In genomic region chr5:178626484-178627258, GRCh38 we compare ENCODE assay signal across 1 cellular context.
TF ChIP-seq lines count a peak whose summit lies in the region.

CLK4 (minus strand) TSS chr5:178627050; CDS start chr5:178623416, 3,634 bp downstream.

TF ChIP-seq in HepG2, 621 proteins besides CTCF, POLR2A, EP300 and RAD21 (continued from another document and continues in another):
- TF ChIP-seq ZNF276 (CRISPR knock-in tag; IDR thresholded peaks at IDR 0.05; ENCODE audit: low read depth) = 0 out of 2 replicates have a peak, but pooled peaks have one; percentile 27
- TF ChIP-seq NBN (conservative IDR thresholded peaks at IDR 0.05) = no peak
- TF ChIP-seq SATB2 (CRISPR knock-in tag; IDR thresholded peaks at IDR 0.05) = 0 out of 2 replicates have a peak, but pooled peaks have one; percentile 42
- TF ChIP-seq FOXK2 (IDR thresholded peaks at IDR 0.05) = no peak
- peak; percentile 88; the same call in 1 of the 2 replicates for TF ChIP-seq PCBP1 (IDR thresholded peaks at IDR 0.05; ENCODE audit: borderline replicate concordance, low read depth, low read length)
- no peak for TF ChIP-seq ZSCAN9 (CRISPR knock-in tag; IDR thresholded peaks at IDR 0.05; ENCODE audit: borderline replicate concordance)
- TF ChIP-seq SCMH1 (CRISPR knock-in tag; IDR thresholded peaks at IDR 0.05; ENCODE audit: borderline replicate concordance) = no peak
- TF ChIP-seq KIAA2018 (CRISPR knock-in tag; IDR thresholded peaks at IDR 0.05; ENCODE audit: borderline replicate concordance) = no peak
- no peak for TF ChIP-seq ZNF513 (CRISPR knock-in tag; conservative IDR thresholded peaks at IDR 0.05)
- TF ChIP-seq HNF4G (IDR thresholded peaks at IDR 0.05; ENCODE audit: borderline replicate concordance, low read depth, low read length) = no peak
- no peak for TF ChIP-seq HNF4G (CRISPR knock-in tag; IDR thresholded peaks at IDR 0.05; ENCODE audit: borderline replicate concordance, low read depth)
- TF ChIP-seq ZUFSP (CRISPR knock-in tag; IDR thresholded peaks at IDR 0.05; ENCODE audit: borderline replicate concordance) = no peak
- no peak; the same call in 1 of the 2 replicates for TF ChIP-seq SP2 (CRISPR knock-in tag; IDR thresholded peaks at IDR 0.05)
- no peak for TF ChIP-seq NFE2L1 (CRISPR knock-in tag; IDR thresholded peaks at IDR 0.05; ENCODE audit: borderline replicate concordance)
- no peak for TF ChIP-seq NR2F6 (IDR thresholded peaks at IDR 0.05)
- no peak for TF ChIP-seq NR2F6 (CRISPR knock-in tag; IDR thresholded peaks at IDR 0.05)
- 0 out of 2 replicates have a peak, but pooled peaks have one; percentile 56 for TF ChIP-seq IRX3 (CRISPR knock-in tag; IDR thresholded peaks at IDR 0.05; ENCODE audit: borderline replicate concordance, low read depth)
- TF ChIP-seq ZNF768 (CRISPR knock-in tag; IDR thresholded peaks at IDR 0.05) = peak; percentile 74; the same call in 1 of the 2 replicates
- peak; percentile 44 for TF ChIP-seq GATAD1 (CRISPR knock-in tag; IDR thresholded peaks at IDR 0.05)
- TF ChIP-seq ZNF670 (CRISPR knock-in tag; IDR thresholded peaks at IDR 0.05; ENCODE audit: borderline replicate concordance) = peak; percentile 80; the same call in 1 of the 2 replicates
- no peak for TF ChIP-seq ARID3A (IDR thresholded peaks at IDR 0.05; ENCODE audit: low read depth, low read length)
- TF ChIP-seq ETV5 (CRISPR knock-in tag; IDR thresholded peaks at IDR 0.05; ENCODE audit: borderline replicate concordance) = no peak; the same call in 1 of the 2 replicates
- TF ChIP-seq TFDP2 (CRISPR knock-in tag; IDR thresholded peaks at IDR 0.05) = 0 out of 2 replicates have a peak, but pooled peaks have one; percentile 18
- no peak for TF ChIP-seq ZNF547 (CRISPR knock-in tag; IDR thresholded peaks at IDR 0.05)
- TF ChIP-seq ZNF589 (CRISPR knock-in tag; conservative IDR thresholded peaks at IDR 0.05) = no peak
- TF ChIP-seq FUBP1 (CRISPR knock-in tag; IDR thresholded peaks at IDR 0.05; ENCODE audit: borderline replicate concordance) = no peak
- TF ChIP-seq ZNF577 (CRISPR knock-in tag; IDR thresholded peaks at IDR 0.05; ENCODE audit: borderline replicate concordance, low read depth) = 0 out of 2 replicates have a peak, but pooled peaks have one; percentile 4
- TF ChIP-seq JDP2 (CRISPR knock-in tag; IDR thresholded peaks at IDR 0.05; ENCODE audit: borderline replicate concordance) = no peak
- TF ChIP-seq ZNF333 (CRISPR knock-in tag; IDR thresholded peaks at IDR 0.05; ENCODE audit: borderline replicate concordance) = no peak; the same call in 1 of the 2 replicates
- TF ChIP-seq GLI4 (CRISPR knock-in tag; IDR thresholded peaks at IDR 0.05; ENCODE audit: borderline replicate concordance) = peak; percentile 79; the same call in 1 of the 2 replicates
- 0 out of 2 replicates have a peak, but pooled peaks have one; percentile 43 for TF ChIP-seq FOSL1 (CRISPR knock-in tag; IDR thresholded peaks at IDR 0.05; ENCODE audit: borderline replicate concordance)
- 0 out of 2 replicates have a peak, but pooled peaks have one; percentile 70 for TF ChIP-seq ZHX1 (CRISPR knock-in tag; IDR thresholded peaks at IDR 0.05; ENCODE audit: low read depth)
- no peak for TF ChIP-seq HCFC1 (IDR thresholded peaks at IDR 0.05; ENCODE audit: low read depth, low read length)
- 0 out of 2 replicates have a peak, but pooled peaks have one; percentile 58 for TF ChIP-seq BATF2 (CRISPR knock-in tag; IDR thresholded peaks at IDR 0.05)
- peak; percentile 72 for TF ChIP-seq NKX3-1 (CRISPR knock-in tag; IDR thresholded peaks at IDR 0.05)
